Comparison of ENCODE assay signal across 1 cellular context in genomic region chr3:69941037-69941436, GRCh38.
TF ChIP-seq lines count a peak whose summit lies in the region.

No MANE protein-coding gene starts in this region.

TF ChIP-seq in A549, 52 proteins besides CTCF, POLR2A, EP300 and RAD21 (continued from another document):
- TF ChIP-seq HMGXB4 (CRISPR knock-in tag; IDR thresholded peaks at IDR 0.05; ENCODE audit: borderline replicate concordance): no peak
- no peak for TF ChIP-seq HES2 (IDR thresholded peaks at IDR 0.05)
- no peak for TF ChIP-seq MAX (IDR thresholded peaks at IDR 0.05)
- no peak for TF ChIP-seq ZNF302 (CRISPR knock-in tag; IDR thresholded peaks at IDR 0.05)
- no peak for TF ChIP-seq HEYL (CRISPR knock-in tag; IDR thresholded peaks at IDR 0.05)
- no peak for TF ChIP-seq CHD4 (IDR thresholded peaks at IDR 0.05; ENCODE audit: borderline replicate concordance)
- no peak for TF ChIP-seq MAFK (IDR thresholded peaks at IDR 0.05; ENCODE audit: partially characterized antibody)
- TF ChIP-seq PHF8 (IDR thresholded peaks at IDR 0.05; ENCODE audit: borderline replicate concordance, low read depth): no peak
